In the genomic region with DNA sequence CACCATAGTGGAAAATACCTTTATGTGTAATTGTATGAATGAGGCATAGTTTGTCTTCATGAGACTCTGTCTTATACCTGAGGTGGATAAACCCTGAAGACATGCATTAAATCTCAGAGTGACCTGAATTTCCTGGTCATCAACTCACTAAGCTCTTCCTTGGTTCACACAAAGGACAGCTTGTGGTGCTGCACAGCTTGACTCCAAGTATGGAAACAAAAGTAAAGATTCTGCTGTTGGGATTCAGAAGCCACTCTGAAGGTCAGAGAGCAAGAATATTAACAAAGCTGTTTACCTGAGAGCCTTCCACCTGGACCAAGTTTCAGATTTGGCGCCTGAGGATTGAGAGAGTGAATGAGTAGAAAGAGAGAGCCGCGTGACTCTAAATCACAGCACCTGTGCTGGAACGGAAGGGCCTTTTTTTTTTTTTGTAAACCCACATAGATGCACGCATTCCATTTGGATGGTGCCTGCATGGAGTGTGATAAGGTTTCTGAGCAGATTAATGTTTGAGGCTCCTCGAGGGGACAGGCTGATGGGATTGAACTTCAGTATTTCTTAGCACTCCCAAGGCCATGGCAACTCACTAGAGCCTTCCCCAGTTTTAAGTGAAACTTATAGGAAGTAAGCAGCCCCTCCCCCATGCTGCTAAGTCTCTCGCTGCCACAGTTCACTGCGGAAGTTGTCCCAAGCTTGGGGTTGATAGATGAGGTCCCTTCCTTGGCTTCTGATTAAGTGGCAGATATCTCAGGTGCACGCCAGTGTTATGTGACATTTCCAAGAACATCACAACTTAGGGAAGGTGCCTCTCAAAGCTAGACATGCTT, we compare ENCODE assay signal across 1 cellular context.
TF ChIP-seq lines count a peak whose summit lies in the region.

No MANE protein-coding gene starts in this region.

TF ChIP-seq in WTC11, 78 proteins besides CTCF, POLR2A, EP300 and RAD21 (continued from another document):
- TF ChIP-seq ETV6 (CRISPR knock-in tag; IDR thresholded peaks at IDR 0.05) (peak; percentile 39; the same call in 1 of the 2 replicates), FOXK1 (CRISPR knock-in tag; IDR thresholded peaks at IDR 0.05) (0 out of 2 replicates have a peak, but pooled peaks have one; percentile 23), NR3C1 (CRISPR knock-in tag; conservative IDR thresholded peaks at IDR 0.05; ENCODE audit: low read depth) (no peak)
